9 cellular contexts compared by ENCODE assay signal in the genomic region with DNA sequence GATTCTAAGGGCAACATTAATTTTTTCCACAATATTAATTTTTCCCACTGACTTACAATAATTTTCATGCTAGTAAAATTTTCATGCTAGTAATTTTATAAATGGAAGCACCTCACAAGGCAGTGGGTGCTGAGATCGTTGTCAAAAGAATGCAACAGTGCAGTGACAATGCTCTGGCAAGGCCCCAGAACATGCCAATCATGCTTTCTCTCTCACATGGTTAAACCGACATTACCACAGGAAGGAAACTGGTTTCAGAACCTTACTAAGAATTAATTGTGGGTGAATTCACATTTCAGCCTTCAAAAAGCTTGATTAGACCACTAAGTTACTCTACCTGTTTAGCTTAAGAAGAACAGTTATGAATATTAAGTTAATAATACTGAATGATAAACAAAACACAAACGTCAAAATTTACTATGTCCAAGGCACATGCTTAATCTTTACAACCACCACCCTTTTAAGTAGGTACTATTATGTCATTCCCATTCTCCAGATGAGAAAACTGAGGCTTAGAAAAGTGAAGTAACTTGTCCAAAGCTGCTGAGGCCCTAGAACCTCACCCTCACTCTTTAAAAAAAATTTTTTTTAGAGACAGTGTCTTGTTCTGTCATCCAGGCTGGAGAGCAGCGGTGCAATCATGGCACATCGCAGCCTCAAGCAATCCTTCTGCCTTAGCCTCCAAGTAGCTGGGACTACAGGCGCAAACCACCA. TPM values are rescaled to one million over a fixed set of nuclear protein-coding genes. Genes with fewer than 3 reads are reported as not detected.
DNase-seq lines count a peak whose midpoint lies in the region; ATAC-seq and TF ChIP-seq lines count a peak whose summit lies in the region.
"Had no signal": no experiment of that assay in that cellular context is flagged by ENCODE, and none has a peak within 500 bp of the region (broad histone marks: within the 10 kb centered on the region; RNA-seq: fewer than 3 reads in every experiment).

No MANE protein-coding gene starts in this region.

- peaks cover 7% of the 10 kb centered on the region for H3K4me1 Mint-ChIP-seq in activated naive CD4-positive, alpha-beta T cell treated with anti-CD3 and anti-CD28 coated beads for 36 hours (ENCODE audit: low read depth)
- peaks cover 13% of the 10 kb centered on the region for H3K4me1 Mint-ChIP-seq in activated CD8-positive, alpha-beta T cell treated with anti-CD3 and anti-CD28 coated beads, Interleukin-2, amount 10 ng/mL, durations not matched to agents 7 days and 5 days (ENCODE audit: low read depth)

- intact Hi-C loops in activated naive CD4-positive, alpha-beta T cell treated with anti-CD3 and anti-CD28 coated beads for 36 hours (cut with micrococcal nuclease): no loop called here

- POLR2A ChIA-PET in activated CD8-positive, alpha-beta T cell treated with anti-CD3 and anti-CD28 coated beads, Interleukin-2, amount 10 ng/mL, durations not matched to agents 7 days and 5 days (lab: Charles Lee): no interaction called here

- no peaks in the 10 kb centered on the region for H3K27me3 Mint-ChIP-seq in activated naive CD4-positive, alpha-beta T cell treated with anti-CD3 and anti-CD28 coated beads for 36 hours (ENCODE audit: low read depth)
- peaks cover 12% of the 10 kb centered on the region for H3K27me3 Mint-ChIP-seq in activated CD8-positive, alpha-beta T cell treated with anti-CD3 and anti-CD28 coated beads, Interleukin-2, amount 10 ng/mL, durations not matched to agents 7 days and 5 days (ENCODE audit: low read depth)

- CTCF ChIA-PET in activated naive CD4-positive, alpha-beta T cell treated with anti-CD3 and anti-CD28 coated beads for 36 hours (lab: Charles Lee): no interaction called here
- CTCF ChIA-PET in activated CD8-positive, alpha-beta T cell treated with anti-CD3 and anti-CD28 coated beads, Interleukin-2, amount 10 ng/mL, durations not matched to agents 7 days and 5 days (lab: Charles Lee): no interaction called here

- no peak overlapping the region for H3K27ac Mint-ChIP-seq in activated naive CD4-positive, alpha-beta T cell treated with anti-CD3 and anti-CD28 coated beads for 36 hours
- H3K27ac Mint-ChIP-seq in activated CD8-positive, alpha-beta T cell treated with anti-CD3 and anti-CD28 coated beads, Interleukin-2, amount 10 ng/mL, durations not matched to agents 7 days and 5 days: no peak overlapping the region

- H3K27ac ChIP-seq in coronary artery: no peak overlapping the region

- peak; percentile 27 for DNase-seq in activated naive CD4-positive, alpha-beta T cell treated with anti-CD3 and anti-CD28 coated beads for 36 hours
- DNase-seq in activated naive CD4-positive, alpha-beta T cell (lab: John Stamatoyannopoulos, UW): no peak
- peak; percentile 52 for DNase-seq in activated CD8-positive, alpha-beta T cell treated with anti-CD3 and anti-CD28 coated beads, Interleukin-2, amount 10 ng/mL, durations not matched to agents 7 days and 5 days
- DNase-seq in stimulated activated CD8-positive, alpha-beta memory T cell treated with anti-CD3 and anti-CD28 coated beads, Interleukin-4, amount 100 ng/mL, for 48 hours: peak; percentile 23
- DNase-seq in OCI-M2 (lab: John Stamatoyannopoulos, UW; ENCODE audit: unreplicated experiment) (no peak), coronary artery (ENCODE audit: low spot score) (no peak)
- DNase-seq: NCI-H524 had no signal

- no peak overlapping the region for H3K4me3 Mint-ChIP-seq in activated naive CD4-positive, alpha-beta T cell treated with anti-CD3 and anti-CD28 coated beads for 36 hours
- H3K4me3 Mint-ChIP-seq in activated CD8-positive, alpha-beta T cell treated with anti-CD3 and anti-CD28 coated beads, Interleukin-2, amount 10 ng/mL, durations not matched to agents 7 days and 5 days: no peak overlapping the region

- no peak overlapping the region for H3K4me3 ChIP-seq in coronary artery

- no peaks in the 10 kb centered on the region for H3K36me3 Mint-ChIP-seq in activated naive CD4-positive, alpha-beta T cell treated with anti-CD3 and anti-CD28 coated beads for 36 hours (ENCODE audit: low read depth)
- H3K36me3 Mint-ChIP-seq in activated CD8-positive, alpha-beta T cell treated with anti-CD3 and anti-CD28 coated beads, Interleukin-2, amount 10 ng/mL, durations not matched to agents 7 days and 5 days (ENCODE audit: low read depth): no peaks in the 10 kb centered on the region

- no peaks in the 10 kb centered on the region for H3K9me3 Mint-ChIP-seq in activated naive CD4-positive, alpha-beta T cell treated with anti-CD3 and anti-CD28 coated beads for 36 hours
- H3K9me3 Mint-ChIP-seq in activated CD8-positive, alpha-beta T cell treated with anti-CD3 and anti-CD28 coated beads, Interleukin-2, amount 10 ng/mL, durations not matched to agents 7 days and 5 days (ENCODE audit: insufficient read depth): no peaks in the 10 kb centered on the region

- ATAC-seq in HG03457 (IDR thresholded peaks at IDR 0.05; ENCODE audit: unreplicated experiment): peak; percentile 63
- peak; percentile 53 for ATAC-seq in activated CD8-positive, alpha-beta T cell treated with anti-CD3 and anti-CD28 coated beads, Interleukin-2, amount 10 ng/mL, durations not matched to agents 7 days and 5 days
- ATAC-seq in HG03439 (IDR thresholded peaks at IDR 0.05; ENCODE audit: unreplicated experiment): no peak

- no peak for TF ChIP-seq CTCF in coronary artery (IDR thresholded peaks at IDR 0.05)

RNA-seq across cellular contexts. Expression of gene OPHN1, which starts 10.0 kb away (rescaled TPM):
- total RNA-seq in activated naive CD4-positive, alpha-beta T cell treated with anti-CD3 and anti-CD28 coated beads for 36 hours: not detected
- under 1 TPM; 0.05 to 0.13 TPM for total RNA-seq in activated CD8-positive, alpha-beta T cell treated with anti-CD3 and anti-CD28 coated beads, Interleukin-2, amount 10 ng/mL, durations not matched to agents 7 days and 5 days

RNA-seq across cellular contexts. Expression of gene YIPF6, which starts 55.5 kb away (rescaled TPM):
- total RNA-seq in activated naive CD4-positive, alpha-beta T cell treated with anti-CD3 and anti-CD28 coated beads for 36 hours: 10 to 100 TPM; 19.0 to 20.7 TPM
- total RNA-seq in activated CD8-positive, alpha-beta T cell treated with anti-CD3 and anti-CD28 coated beads, Interleukin-2, amount 10 ng/mL, durations not matched to agents 7 days and 5 days: 10 to 100 TPM; 14.3 to 15.0 TPM

Comparison
In these comparisons a context has a peak if more than half of its experiments do, and no peak if none do; other contexts are left out.
1. DNase-seq: peak in activated naive CD4-positive, alpha-beta T cell treated with anti-CD3 and anti-CD28 coated beads for 36 hours (single experiment), activated CD8-positive, alpha-beta T cell treated with anti-CD3 and anti-CD28 coated beads, Interleukin-2, amount 10 ng/mL, durations not matched to agents 7 days and 5 days (single experiment) and stimulated activated CD8-positive, alpha-beta memory T cell treated with anti-CD3 and anti-CD28 coated beads, Interleukin-4, amount 100 ng/mL, for 48 hours (single experiment); none in activated naive CD4-positive, alpha-beta T cell (0 of 4), OCI-M2 (single experiment) and coronary artery (single experiment).